18 cellular contexts compared by ENCODE assay signal in the genomic region with DNA sequence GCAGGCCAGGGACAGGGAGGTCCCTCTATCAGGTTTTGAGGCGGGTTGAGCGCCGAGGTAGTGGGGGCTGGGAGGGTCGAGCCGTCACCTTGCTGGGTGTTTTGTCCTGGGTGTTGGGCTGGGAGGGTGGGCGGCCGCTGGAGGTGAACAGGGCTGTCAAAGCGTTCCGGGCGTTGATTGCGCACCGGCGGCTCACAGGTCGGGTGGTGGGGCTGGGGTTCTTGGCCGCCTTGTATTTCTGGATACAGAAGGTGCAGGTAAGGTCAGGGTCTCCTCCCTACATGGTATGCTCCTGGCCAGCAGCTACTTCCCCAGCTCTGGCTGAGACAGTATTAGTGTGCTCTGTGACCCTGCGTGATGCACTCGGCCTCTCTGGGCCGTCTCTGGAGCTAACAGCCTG. TPM values are rescaled to one million over a fixed set of nuclear protein-coding genes. Genes with fewer than 3 reads are reported as not detected.
"Had no signal": no experiment of that assay in that cellular context is flagged by ENCODE, and none has a peak within 500 bp of the region (broad histone marks: within the 10 kb centered on the region; RNA-seq: fewer than 3 reads in every experiment).

No MANE protein-coding gene starts in this region.

- H3K27ac ChIP-seq: gastrocnemius medialis, ovary, suprapubic skin, upper lobe of left lung, WERI-Rb-1 had no signal

- H3K27me3 Mint-ChIP-seq: activated CD4-positive, alpha-beta memory T cell treated with anti-CD3 and anti-CD28 coated beads, Interleukin-2, amount 10 ng/mL, durations not matched to agents 7 days and 5 days; stimulated activated naive CD8-positive, alpha-beta T cell treated with anti-CD3 and anti-CD28 coated beads, Interleukin-15, Interleukin-2, amounts not matched to agents 100 ng/mL and 50 ng/mL, for 24 hours; T-helper 17 cell had no signal

- H3K27ac Mint-ChIP-seq: activated CD4-positive, alpha-beta memory T cell treated with anti-CD3 and anti-CD28 coated beads, Interleukin-2, amount 10 ng/mL, durations not matched to agents 7 days and 5 days; endodermal cell; stimulated activated naive CD8-positive, alpha-beta T cell treated with anti-CD3 and anti-CD28 coated beads, Interleukin-15, Interleukin-2, amounts not matched to agents 100 ng/mL and 50 ng/mL, for 24 hours; T-helper 17 cell had no signal

- H3K9me3 Mint-ChIP-seq: activated CD4-positive, alpha-beta memory T cell treated with anti-CD3 and anti-CD28 coated beads, Interleukin-2, amount 10 ng/mL, durations not matched to agents 7 days and 5 days; activated T-cell treated with anti-CD3 and anti-CD28 coated beads, Interleukin-2, amount 50 U/mL, for 4 hours; endodermal cell; neural crest cell; stimulated activated naive CD8-positive, alpha-beta T cell treated with anti-CD3 and anti-CD28 coated beads, Interleukin-15, Interleukin-2, amounts not matched to agents 100 ng/mL and 50 ng/mL, for 24 hours had no signal

- H3K4me3 Mint-ChIP-seq: activated CD4-positive, alpha-beta memory T cell treated with anti-CD3 and anti-CD28 coated beads, Interleukin-2, amount 10 ng/mL, durations not matched to agents 7 days and 5 days; activated T-cell treated with anti-CD3 and anti-CD28 coated beads, Interleukin-2, amount 50 U/mL, for 4 hours; endodermal cell; neural crest cell; stimulated activated naive CD8-positive, alpha-beta T cell treated with anti-CD3 and anti-CD28 coated beads, Interleukin-15, Interleukin-2, amounts not matched to agents 100 ng/mL and 50 ng/mL, for 24 hours; T-helper 17 cell had no signal

- DNase-seq: activated CD4-positive, alpha-beta memory T cell treated with anti-CD3 and anti-CD28 coated beads, Interleukin-2, amount 10 ng/mL, durations not matched to agents 7 days and 5 days; activated effector memory CD4-positive, alpha-beta T cell treated with Interleukin-2 at 50 U/mL for 16 hours; activated naive CD4-positive, alpha-beta T cell treated with anti-CD3 and anti-CD28 coated beads, Interleukin-2, amount 50 U/mL, for 16 hours; activated T-cell treated with anti-CD3 and anti-CD28 coated beads, Interleukin-2, amount 50 U/mL, for 4 hours; dorsolateral prefrontal cortex; erythroblast; gastrocnemius medialis; ovary; T-helper 17 cell had no signal

RNA-seq across cellular contexts. Expression of gene LCN2, which starts 16.9 kb away (rescaled TPM):
- total RNA-seq: activated CD4-positive, alpha-beta memory T cell treated with anti-CD3 and anti-CD28 coated beads, Interleukin-2, amount 10 ng/mL, durations not matched to agents 7 days and 5 days; activated T-cell treated with anti-CD3 and anti-CD28 coated beads, Interleukin-2, amount 50 U/mL, for 4 hours; astrocyte; endodermal cell; lung microvascular endothelial cell; neural crest cell; pulmonary artery endothelial cell had no signal
